ENCODE assay signal across 8 cellular contexts in the genomic region with DNA sequence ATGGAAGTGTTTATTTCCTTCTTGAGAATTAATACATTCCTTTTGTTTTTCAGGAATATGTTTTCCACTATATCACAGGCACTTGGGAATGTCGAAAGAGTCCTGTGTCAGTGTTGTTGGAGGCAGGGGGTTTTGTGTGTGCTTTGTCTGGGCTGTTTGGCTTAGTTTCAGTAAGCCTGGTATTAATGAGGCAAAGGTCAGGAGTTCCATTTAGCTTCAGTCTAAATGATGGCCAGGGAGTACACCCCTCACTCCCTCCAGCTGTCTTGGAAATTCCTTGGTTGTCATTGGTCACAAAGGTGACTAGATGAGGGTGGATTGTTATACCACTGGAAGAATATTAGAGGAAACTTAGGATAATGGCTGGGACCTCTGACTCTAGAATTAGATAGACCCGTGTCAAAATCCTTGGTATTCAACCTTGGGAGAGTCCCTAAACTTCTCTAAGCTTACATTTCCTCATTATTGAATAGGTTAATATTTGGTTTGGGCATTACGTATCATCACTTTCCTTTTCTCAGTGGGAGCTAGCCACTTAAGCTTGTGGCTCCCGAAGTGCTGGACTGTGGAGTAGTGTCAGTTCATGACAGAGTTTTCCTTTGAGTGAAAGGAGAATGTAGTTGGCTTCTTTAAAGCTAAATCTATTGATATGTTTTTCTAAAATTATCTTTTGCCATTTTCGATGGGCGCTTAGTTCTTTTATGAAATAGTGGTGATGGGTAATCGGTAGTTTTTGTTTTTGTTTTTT. TPM values are rescaled to one million over a fixed set of nuclear protein-coding genes. Genes with fewer than 3 reads are reported as not detected.
A peak's percentile ranks its signal among the peaks of the same experiment; 100 is the strongest.
DNase-seq lines count a peak whose midpoint lies in the region; ATAC-seq and TF ChIP-seq lines count a peak whose summit lies in the region.

No MANE protein-coding gene starts in this region.

- H4K20me1 ChIP-seq in IMR-90 (ENCODE audit: insufficient read depth, low read length) = peaks cover 69% of the 10 kb centered on the region

- H2BK120ac ChIP-seq in IMR-90 (ENCODE audit: low read depth, low read length) = no peak overlapping the region

- H3K36me3 ChIP-seq in IMR-90 (ENCODE audit: control insufficient read depth, insufficient read depth, low read length) (no peaks in the 10 kb centered on the region), lung (ENCODE audit: control insufficient read depth in 2 of 2, insufficient read depth in 2 of 2, low read length in 2 of 2) (no peaks in the 10 kb centered on the region), testis (ENCODE audit: low read depth, missing control alignments) (no peaks in the 10 kb centered on the region)

- H3K23ac ChIP-seq in IMR-90 (ENCODE audit: low read depth, low read length) = peak overlapping the region; percentile 85

- TF ChIP-seq RAD21 in IMR-90 (IDR thresholded peaks at IDR 0.05; ENCODE audit: low read length) = no peak

- H3K4me3 ChIP-seq in IMR-90 (ENCODE audit: insufficient read depth, low read depth, low read length) = no peak overlapping the region
- no peak overlapping the region for H3K4me3 ChIP-seq in lung
- H3K4me3 ChIP-seq in testis = no peak overlapping the region

- dilution Hi-C loops in IMR-90 (cut with HindIII; ENCODE audit: low sequenced_read_pairs, unreplicated experiment) = no loop called here

- H2BK15ac ChIP-seq in IMR-90 (ENCODE audit: low read depth, low read length) = no peak overlapping the region

- TF ChIP-seq POLR2A in IMR-90 (IDR thresholded peaks at IDR 0.05; ENCODE audit: low read depth, low read length) (no peak), testis (IDR thresholded peaks at IDR 0.05) (no peak)

- peaks cover 0 to 53% of the 10 kb centered on the region in 2 experiments; a peak in 3 of 4 replicates for H3K79me1 ChIP-seq in IMR-90 (ENCODE audit: low read depth in 1 of 2, low read length in 2 of 2)

- no peak for TF ChIP-seq CTCF in IMR-90 (conservative IDR thresholded peaks at IDR 0.05; ENCODE audit: low read depth, low read length)
- no peak for TF ChIP-seq CTCF in lung (IDR thresholded peaks at IDR 0.05; ENCODE audit: control extremely low read depth, extremely low read depth)
- TF ChIP-seq CTCF in testis (IDR thresholded peaks at IDR 0.05) = no peak

- H3K4ac ChIP-seq in IMR-90 (ENCODE audit: low read depth, low read length) = no peak overlapping the region; the same call in 1 of the 2 replicates

- H4K8ac ChIP-seq in IMR-90 (ENCODE audit: low read depth in 2 of 2, low read length in 2 of 2) = no peak overlapping the region

- H3K4me2 ChIP-seq in IMR-90 (ENCODE audit: low read depth, low read length) = peak overlapping the region; percentile 87

- H2AK5ac ChIP-seq in IMR-90 (ENCODE audit: low read depth, low read length) = no peak overlapping the region

- DNase-seq in IMR-90 (peak; percentile 62), dermis microvascular lymphatic vessel endothelial cell (ENCODE audit: low read depth in 2 of 2) (peak; percentile 21 to 75), lung (ENCODE audit: low spot score) (no peak), testis (no peak)

- in situ Hi-C loops in IMR-90 (cut with MboI; ENCODE audit: low sequenced_read_pairs) = loop anchor here (10.0 kb wide), 1 partner anchor 99 kb away; no protein-coding TSS in a partner anchor

- ATAC-seq in IMR-90 (ENCODE audit: low read depth) = peak; percentile 40
- no peak for ATAC-seq in lung (ENCODE audit: insufficient read depth, low FRiP score)
- no peak for ATAC-seq in HG02798 (IDR thresholded peaks at IDR 0.05; ENCODE audit: poor library complexity, unreplicated experiment)
- no peak for ATAC-seq in HG03571 (IDR thresholded peaks at IDR 0.05; ENCODE audit: unreplicated experiment)
- ATAC-seq in GM21447 (IDR thresholded peaks at IDR 0.05; ENCODE audit: unreplicated experiment) = no peak
- ATAC-seq in GM18520 (IDR thresholded peaks at IDR 0.05; ENCODE audit: unreplicated experiment) = no peak

- no peaks in the 10 kb centered on the region for H3K27me3 ChIP-seq in IMR-90 (ENCODE audit: control insufficient read depth, insufficient read depth, low read length)
- H3K27me3 ChIP-seq in lung (ENCODE audit: control insufficient read depth, insufficient read depth) = no peaks in the 10 kb centered on the region
- H3K27me3 ChIP-seq in testis = no peaks in the 10 kb centered on the region

- H2BK5ac ChIP-seq in IMR-90 (ENCODE audit: low read depth, low read length, poor library complexity, severe bottlenecking) = peak overlapping the region; percentile 7

- CTCF ChIA-PET in IMR-90 (lab: Yijun Ruan, JAX) = interaction anchor here (0.5 kb wide), 1 partner anchor 98 kb away, joined by 3 read pairs; no protein-coding TSS in a partner anchor

- H3K9me1 ChIP-seq in IMR-90 (ENCODE audit: insufficient read depth, low read length) = peaks cover 14% of the 10 kb centered on the region

- peak overlapping the region; percentile 3; the same call in 1 of the 2 replicates for H3K18ac ChIP-seq in IMR-90 (ENCODE audit: low read depth, low read length)

- H3K9me3 ChIP-seq in IMR-90 (ENCODE audit: control insufficient read depth, insufficient read depth, low read length) (no peaks in the 10 kb centered on the region), lung (ENCODE audit: control insufficient read depth in 2 of 2, insufficient read depth in 1 of 2, low read length in 1 of 2) (no peaks in the 10 kb centered on the region), testis (no peaks in the 10 kb centered on the region)

- intact Hi-C loops in IMR-90 (cut with micrococcal nuclease) = loop anchor here (2.0 kb wide), 1 partner anchor 59 kb away; no protein-coding TSS in a partner anchor
- intact Hi-C loops in testis (cut with DNase I; ENCODE audit: low total_unique reads) = no loop called here

- no peak overlapping the region for H3K9ac ChIP-seq in IMR-90 (ENCODE audit: low read depth, low read length)

- H3K56ac ChIP-seq in IMR-90 (ENCODE audit: extremely low read depth, insufficient read depth, low read length) = no peak overlapping the region

- H3K4me1 ChIP-seq in IMR-90 (ENCODE audit: control insufficient read depth, insufficient read depth, low read length) (peaks cover 16% of the 10 kb centered on the region), lung (ENCODE audit: control insufficient read depth in 2 of 2, insufficient read depth in 2 of 2, low read length in 2 of 2) (peaks cover 7 to 32% of the 10 kb centered on the region in 2 donors), testis (peaks cover 40% of the 10 kb centered on the region)

- WGBS in IMR-90 (ENCODE audit: extremely low coverage in 2 of 2, insufficient read length in 1 of 2), 2 experiments = 80% methylated on average over 1 of the region's 7 CpGs; no CpG with 5 or more reads in 1 of the 2 experiments
- 51 to 76% methylated on average over 7 of the region's 7 CpGs for WGBS in lung, 2 donors
- 33 to 39% methylated on average over 7 of the region's 7 CpGs for WGBS in testis, 2 donors

- H2AFZ ChIP-seq in IMR-90 (replicated peaks; ENCODE audit: low read length, poor library complexity) = no peak overlapping the region

- H3K14ac ChIP-seq in IMR-90 (replicated peaks; ENCODE audit: low read depth, low read length) = no peak overlapping the region

- no peak overlapping the region for H4K91ac ChIP-seq in IMR-90 (ENCODE audit: insufficient read depth, low read depth, low read length)

- POLR2A ChIA-PET in IMR-90 (lab: Charles Lee; ENCODE audit: unreplicated experiment) = no interaction called here

- H2AK9ac ChIP-seq in IMR-90 (replicated peaks; ENCODE audit: low read depth, low read length, poor library complexity) = no peak overlapping the region

- BruUV-seq in IMR-90 (replicated peaks; lab: Mats Ljungman, UMichigan) = no TSS peak

- H2BK20ac ChIP-seq in IMR-90 (ENCODE audit: low read depth, low read length) = 0 out of 2 replicates have a peak overlapping the region, but pooled peaks have one; percentile 13

- H3K27ac ChIP-seq in IMR-90 (ENCODE audit: insufficient read depth, low read length) (peak overlapping the region; percentile 17; the same call in 1 of the 2 replicates), lung (ENCODE audit: low read depth in 1 of 2, low read length in 1 of 2) (peak overlapping the region; percentile 60 to 62), testis (peak overlapping the region; percentile 56 to 60)

- H4K5ac ChIP-seq in IMR-90 (ENCODE audit: low read depth, low read length) = no peak overlapping the region

TF ChIP-seq in IMR-90, 13 proteins besides CTCF, POLR2A, EP300 and RAD21:
- no peak for TF ChIP-seq MXI1 (IDR thresholded peaks at IDR 0.05; ENCODE audit: borderline replicate concordance, low read depth, low read length)
- TF ChIP-seq CEBPB (IDR thresholded peaks at IDR 0.05; ENCODE audit: low read depth, low read length) = peak; percentile 70
TF ChIP-seq in IMR-90: peak in this region for 1.

RNA-seq across cellular contexts. Expression of gene FRS2, which starts 5.2 kb away (rescaled TPM):
- total RNA-seq in IMR-90 (2012; rRNA removed) (58.3 and 65.8 TPM in 2 replicates), dermis microvascular lymphatic vessel endothelial cell (16.2 and 16.6 TPM in 2 replicates), lung (10 to 100 TPM; 31.5 to 66.7 TPM), testis (10 to 100 TPM; 38.3 to 47.8 TPM)
- polyA plus RNA-seq in IMR-90 (2012; rRNA removed) (12.4 and 13.0 TPM in 2 replicates), lung (1 to 10 TPM; 4.7 to 8.6 TPM), testis (ENCODE audit: insufficient read depth, low read depth, low replicate concordance) (21.6 TPM)
- polyA plus RNA-seq in IMR-90 (2012; cell fraction: cytosol; rRNA removed) = 2.9 and 5.7 TPM in 2 replicates
- polyA plus RNA-seq in IMR-90 (2012; cell fraction: nucleus; rRNA removed; ENCODE audit: low replicate concordance) = 4.4 and 27.1 TPM in 2 replicates

Comparison
In these comparisons a context has a peak if more than half of its experiments do, and no peak if none do; other contexts are left out.
1. DNase-seq: peak in IMR-90 (single experiment) and dermis microvascular lymphatic vessel endothelial cell (2 of 2); none in lung (single experiment) and testis (single experiment).
2. Peak in every context shown above with its lines, with median percentiles within 50 percentile points of each other: H3K27ac ChIP-seq.